In the genomic region with DNA sequence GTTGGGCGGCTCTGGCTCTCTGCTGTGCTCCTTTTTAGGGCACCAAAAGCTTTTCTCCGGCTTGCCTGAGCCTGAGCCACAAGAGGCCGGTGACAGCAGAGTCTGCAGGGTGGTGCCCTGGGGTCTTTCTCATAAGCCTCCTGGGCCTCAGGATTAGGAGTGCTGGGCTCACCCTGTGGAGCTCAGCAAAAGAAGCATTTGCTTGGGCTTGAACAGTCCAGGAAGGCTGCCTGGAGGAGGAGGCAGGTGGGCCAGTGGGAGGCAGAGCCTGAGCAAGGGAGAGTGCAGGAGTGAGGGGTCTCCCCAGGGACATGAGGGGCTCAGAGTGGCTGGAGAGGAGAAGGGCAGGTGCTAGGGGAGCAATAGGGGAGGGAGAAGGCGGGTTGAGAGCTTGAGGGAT, we compare ENCODE assay signal across 1 cellular context.
TF ChIP-seq lines count a peak whose summit lies in the region.

No MANE protein-coding gene starts in this region.

TF ChIP-seq in HepG2, 621 proteins besides CTCF, POLR2A, EP300 and RAD21:
- TF ChIP-seq ZNF292 (CRISPR knock-in tag; IDR thresholded peaks at IDR 0.05; ENCODE audit: borderline replicate concordance, low read depth), result no peak
- no peak for TF ChIP-seq PTBP1 (IDR thresholded peaks at IDR 0.05; ENCODE audit: low read depth, low read length, poor library complexity, severe bottlenecking)
- peak; percentile 93 for TF ChIP-seq ZFP36 (IDR thresholded peaks at IDR 0.05; ENCODE audit: borderline replicate concordance, low read depth, low read length, partially characterized antibody)
- peak; percentile 3 for TF ChIP-seq HNRNPLL (IDR thresholded peaks at IDR 0.05; ENCODE audit: low read depth, low read length, poor library complexity, severe bottlenecking)
- TF ChIP-seq ZMYM3 (CRISPR knock-in tag; IDR thresholded peaks at IDR 0.05), result peak; percentile 65; the same call in 1 of the 2 replicates
